ENCODE assay signal across 15 cellular contexts in genomic region chr10:36030516-36030915, GRCh38.
A peak's percentile ranks its signal among the peaks of the same experiment; 100 is the strongest.
DNase-seq lines count a peak whose midpoint lies in the region; ATAC-seq and TF ChIP-seq lines count a peak whose summit lies in the region.
"Had no signal": no experiment of that assay in that cellular context is flagged by ENCODE, and none has a peak within 500 bp of the region (broad histone marks: within the 10 kb centered on the region; RNA-seq: fewer than 3 reads in every experiment).

No MANE protein-coding gene starts in this region.

- DNase-seq in H4 (ENCODE audit: low spot score) (peak; percentile 25), M059J (ENCODE audit: low read depth) (peak; percentile 54), astrocyte of the hippocampus (ENCODE audit: low read depth, low spot score) (peak; percentile 71), osteoblast (ENCODE audit: insufficient read length, low spot score, missing footprints) (no peak), SIG-M5 treated with dmso at 0.1 percent for 504 hours (lab: John Stamatoyannopoulos, UW; ENCODE audit: unreplicated experiment) (no peak)
- DNase-seq: BE2C; CD4-positive, alpha-beta memory T cell; DMS79; GDM1; HCEC 1CT; HFFc6 had no signal

- no peak for TF ChIP-seq CTCF in osteoblast (IDR thresholded peaks at IDR 0.05; ENCODE audit: extremely low read depth, low read depth, low read length)

- no peak for TF ChIP-seq POLR2A in GM18505 (IDR thresholded peaks at IDR 0.05; ENCODE audit: borderline replicate concordance, extremely low read depth, insufficient read depth, insufficient read length)

- H3K9me3 ChIP-seq in osteoblast (ENCODE audit: low read depth, low read length), result no peaks in the 10 kb centered on the region
- H3K9me3 ChIP-seq: A549, BE2C had no signal

- H4K20me1 ChIP-seq in osteoblast (ENCODE audit: insufficient read depth, low read length), result no peaks in the 10 kb centered on the region

- H3K27me3 ChIP-seq in osteoblast (ENCODE audit: insufficient read depth, low read length), result no peaks in the 10 kb centered on the region
- H3K27me3 ChIP-seq: BE2C had no signal

- H2AFZ ChIP-seq in osteoblast (ENCODE audit: low read length), result peak overlapping the region; percentile 29

- no peaks in the 10 kb centered on the region for H3K79me2 ChIP-seq in osteoblast (ENCODE audit: insufficient read depth, low read length)

- no peak overlapping the region for H3K4me3 ChIP-seq in osteoblast (ENCODE audit: insufficient read depth, low read length)
- H3K4me3 ChIP-seq: A549 had no signal

- H3K27ac ChIP-seq in osteoblast (ENCODE audit: low read depth, low read length), result no peak overlapping the region
- H3K27ac ChIP-seq: A549, C4-2B had no signal

- no peaks in the 10 kb centered on the region for H3K36me3 ChIP-seq in osteoblast (ENCODE audit: insufficient read depth, low read length)
- H3K36me3 ChIP-seq: BE2C had no signal

- H3K4me2 ChIP-seq in osteoblast (ENCODE audit: insufficient read depth, low read length), result no peak overlapping the region
- H3K4me2 ChIP-seq: A549 had no signal

- H3K4me1 ChIP-seq in osteoblast (ENCODE audit: insufficient read depth, low read length), result no peaks in the 10 kb centered on the region
- H3K4me1 ChIP-seq: A549, BE2C had no signal

- ATAC-seq in GM18505 (IDR thresholded peaks at IDR 0.05; ENCODE audit: unreplicated experiment), result no peak
- ATAC-seq: A549, HepG2 had no signal

Comparison
In these comparisons a context has a peak if more than half of its experiments do, and no peak if none do; other contexts are left out.
1. DNase-seq: peak in H4 (single experiment), M059J (single experiment) and astrocyte of the hippocampus (single experiment); none in osteoblast (single experiment) and SIG-M5 treated with dmso at 0.1 percent for 504 hours (single experiment).